8 cellular contexts compared by ENCODE assay signal in genomic region chr2:156341482-156342251, GRCh38. TPM values are rescaled to one million over a fixed set of nuclear protein-coding genes. Genes with fewer than 3 reads are reported as not detected.
DNase-seq lines count a peak whose midpoint lies in the region; ATAC-seq, FAIRE-seq and TF ChIP-seq lines count a peak whose summit lies in the region.

No MANE protein-coding gene starts in this region.

- peak overlapping the region; percentile 100 for H3K27ac ChIP-seq in adrenal gland
- peak overlapping the region; percentile 99 to 100 for H3K27ac ChIP-seq in prostate gland

- TF ChIP-seq POLR2A in GM12892 (IDR thresholded peaks at IDR 0.05; ENCODE audit: low read depth, low read length) (peak; percentile 72), adrenal gland (IDR thresholded peaks at IDR 0.05) (peak; percentile 79 to 90), prostate gland (IDR thresholded peaks at IDR 0.05) (peak; percentile 74)

- 0 to 2% (median 1%) methylated on average over 11 to 62 of the region's 62 CpGs for WGBS in adrenal gland, 4 donors
- 1% methylated on average over 62 of the region's 62 CpGs for WGBS in prostate gland

- intact Hi-C loops in adrenal gland (cut with DNase I) (loop anchor here (10.0 kb wide), 2 partner anchors 53 to 93 kb away; partner anchors contain the start of gene GPD2 (in 1 of the 2)), left cardiac atrium (cut with DNase I) (loop anchor here (1.0 to 5.0 kb wide), 3 partner anchors 7 to 61 kb away; no protein-coding TSS in a partner anchor), prostate gland (cut with DNase I) (loop anchor here (2.0 kb wide), 1 partner anchor 59 kb away; no protein-coding TSS in a partner anchor)

- peak; percentile 98 for FAIRE-seq in GM12892 (lab: Jason Lieb, UNC)
- FAIRE-seq in urothelium cell line (lab: Jason Lieb, UNC), result no peak

- H3K27me3 ChIP-seq in adrenal gland (no peaks in the 10 kb centered on the region), prostate gland (replicated peaks; ENCODE audit: insufficient read depth) (no peaks in the 10 kb centered on the region)

- TF ChIP-seq CTCF in adrenal gland (IDR thresholded peaks at IDR 0.05) (no peak), prostate gland (IDR thresholded peaks at IDR 0.05) (no peak)

- DNase-seq in GM12892 (ENCODE audit: insufficient read length) (peak; percentile 71), NCI-H128 (lab: John Stamatoyannopoulos, UW; ENCODE audit: unreplicated experiment) (peak; percentile 52), T follicular helper cell (ENCODE audit: low read depth) (peak; percentile 80), adrenal gland (peak; percentile 90 to 96 (median 94)), left cardiac atrium (peak; percentile 94), prostate gland (ENCODE audit: low spot score) (peak; percentile 91), urothelium cell line (ENCODE audit: low spot score) (peak; percentile 88)

- H3K9me3 ChIP-seq in adrenal gland (replicated peaks in 1 of 3) (peaks cover 0 to 4% (median 0%) of the 10 kb centered on the region in 3 donors), prostate gland (no peaks in the 10 kb centered on the region)

- ATAC-seq in HG02759 (IDR thresholded peaks at IDR 0.05; ENCODE audit: unreplicated experiment), result peak; percentile 75
- ATAC-seq in left cardiac atrium, result peak; percentile 90 to 93

- H3K4me3 ChIP-seq in adrenal gland (peak overlapping the region; percentile 92 to 100 (median 100)), prostate gland (peak overlapping the region; percentile 92 to 94)

- H3K4me1 ChIP-seq in adrenal gland (replicated peaks in 1 of 2) (peaks cover 0 to 34% of the 10 kb centered on the region in 2 donors), prostate gland (replicated peaks) (no peaks in the 10 kb centered on the region)

- H3K36me3 ChIP-seq in adrenal gland (replicated peaks in 1 of 2) (no peaks in the 10 kb centered on the region), prostate gland (no peaks in the 10 kb centered on the region)

RNA-seq across cellular contexts. Expression of gene NR4A2, which starts 9.1 kb away (rescaled TPM):
- polyA plus RNA-seq in GM12892 (2012; ENCODE audit: missing spikeins), result 0.68 TPM
- total RNA-seq in adrenal gland (10 to 100 TPM in 4 of 8 donors, 1 to 10 TPM in 4; 2.5 to 76.6 (median 13.0) TPM), left cardiac atrium (1 to 10 TPM; 2.4 to 9.2 TPM), prostate gland (1 to 10 TPM; 2.3 to 4.5 TPM)
- 10 to 100 TPM in 2 of 3 donors, 1 to 10 TPM in 1; 5.2 to 14.1 (median 10.1) TPM for polyA plus RNA-seq in adrenal gland

Comparison
In these comparisons a context has a peak if more than half of its experiments do, and no peak if none do; other contexts are left out.
1. Peak in every context shown above with its lines: DNase-seq, ATAC-seq, H3K4me3 ChIP-seq and H3K27ac ChIP-seq.